ENCODE assay signal across 28 cellular contexts in the genomic region with DNA sequence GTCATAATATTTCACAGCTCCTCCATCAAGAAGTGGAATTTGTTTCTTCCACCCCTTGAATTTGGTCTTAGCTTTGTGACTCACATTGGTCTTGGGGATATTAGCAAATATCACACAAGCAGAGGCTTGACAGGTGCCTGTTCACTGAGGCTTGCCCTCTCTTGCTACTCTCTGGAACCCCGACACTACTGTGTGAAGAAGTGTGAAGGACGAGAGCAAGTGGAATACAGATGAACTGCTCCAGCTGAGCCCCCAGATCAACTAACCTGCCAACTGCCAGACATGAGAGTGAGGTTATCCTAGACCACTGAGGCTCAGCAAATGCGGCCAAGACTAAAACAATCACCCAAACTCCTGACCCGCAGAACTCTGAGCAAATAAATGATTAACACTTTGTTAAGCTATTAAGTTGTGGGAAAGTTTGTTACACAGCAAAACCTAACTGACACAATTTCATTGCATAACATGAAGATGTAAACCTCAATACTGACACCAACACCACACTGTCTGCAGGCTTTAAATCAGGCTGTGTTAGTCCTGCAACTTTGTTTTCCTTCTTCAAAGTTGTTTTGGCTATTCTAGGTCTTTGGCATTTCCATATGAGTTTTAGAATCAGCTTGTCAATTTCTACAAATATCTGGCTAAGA.
"Had no signal": no experiment of that assay in that cellular context is flagged by ENCODE, and none has a peak within 500 bp of the region (broad histone marks: within the 10 kb centered on the region; RNA-seq: fewer than 3 reads in every experiment).

No MANE protein-coding gene starts in this region.

- H3K27me3 ChIP-seq: esophagus squamous epithelium, ovary, suprapubic skin, tibial artery, upper lobe of right lung had no signal

- H3K36me3 Mint-ChIP-seq: activated CD4-positive, alpha-beta memory T cell treated with anti-CD3 and anti-CD28 coated beads for 36 hours; naive B cell had no signal

- H3K4me1 Mint-ChIP-seq: activated CD4-positive, alpha-beta T cell treated with anti-CD3 and anti-CD28 coated beads, Interleukin-2, amount 10 ng/mL, durations not matched to agents 24 days and 14 days; central memory CD8-positive, alpha-beta T cell; naive B cell had no signal

- H3K27ac Mint-ChIP-seq: activated CD4-positive, alpha-beta memory T cell treated with anti-CD3 and anti-CD28 coated beads for 36 hours; activated CD4-positive, alpha-beta T cell treated with anti-CD3 and anti-CD28 coated beads, Interleukin-2, amount 10 ng/mL, durations not matched to agents 24 days and 14 days; dendritic cell treated with granulocyte-macrophage colony-stimulating factor and Interleukin-4, amounts not matched to agents 40 ng/mL and 50 ng/mL, for 4 days; naive B cell; T-helper 1 cell treated with Interleukin-12 subunit alpha and Interleukin-12 subunit beta and Interleukin-4 antibody, amounts not matched to agents 30 μg/mL and 1 μg/mL, for 36 hours had no signal

- H3K4me1 ChIP-seq: prostate gland, suprapubic skin, upper lobe of right lung had no signal

- H3K9me3 Mint-ChIP-seq: activated CD4-positive, alpha-beta memory T cell treated with anti-CD3 and anti-CD28 coated beads for 36 hours; activated CD4-positive, alpha-beta T cell treated with anti-CD3 and anti-CD28 coated beads, Interleukin-2, amount 10 ng/mL, durations not matched to agents 24 days and 14 days; central memory CD8-positive, alpha-beta T cell; dendritic cell treated with granulocyte-macrophage colony-stimulating factor and Interleukin-4, amounts not matched to agents 40 ng/mL and 50 ng/mL, for 4 days; naive B cell; T-helper 1 cell treated with Interleukin-12 subunit alpha and Interleukin-12 subunit beta and Interleukin-4 antibody, amounts not matched to agents 30 μg/mL and 1 μg/mL, for 36 hours had no signal

- H3K27me3 Mint-ChIP-seq: dendritic cell treated with granulocyte-macrophage colony-stimulating factor and Interleukin-4, amounts not matched to agents 40 ng/mL and 50 ng/mL, for 4 days; naive B cell had no signal

- H3K4me3 ChIP-seq: esophagus squamous epithelium, left ventricle myocardium inferior, ovary, prostate gland, suprapubic skin, tibial artery, upper lobe of right lung had no signal

- H3K9me3 ChIP-seq: esophagus squamous epithelium, left ventricle myocardium inferior, ovary, prostate gland, suprapubic skin, tibial artery, upper lobe of right lung had no signal

- H3K27ac ChIP-seq: esophagus squamous epithelium, left ventricle myocardium inferior, ovary, prostate gland, suprapubic skin, tibial artery, upper lobe of right lung, WERI-Rb-1 had no signal

- DNase-seq: activated CD4-positive, alpha-beta memory T cell treated with anti-CD3 and anti-CD28 coated beads for 36 hours; activated CD4-positive, alpha-beta T cell treated with anti-CD3 and anti-CD28 coated beads, Interleukin-2, amount 10 ng/mL, durations not matched to agents 24 days and 14 days; activated CD4-positive, CD25-positive, alpha-beta regulatory T cell treated with anti-CD3 and anti-CD28 coated beads, Interleukin-2, amount 50 U/mL, for 72 hours; activated CD8-positive, alpha-beta memory T cell treated with anti-CD3 and anti-CD28 coated beads, Interleukin-2, amount 50 U/mL, for 4 hours; activated gamma-delta T cell treated with Interleukin-2 at 50 U/mL for 16 hours; activated naive CD4-positive, alpha-beta T cell treated with anti-CD3 and anti-CD28 coated beads, Interleukin-2, amount 50 U/mL, for 16 hours; activated T-cell treated with anti-CD3 and anti-CD28 coated beads, Interleukin-2, amount 50 U/mL, for 1 hour; amniotic stem cell; esophagus squamous epithelium; foreskin melanocyte; left ventricle myocardium inferior; mammary epithelial cell; naive B cell; ovary; stimulated activated CD4-positive, alpha-beta T cell treated with anti-CD3 and anti-CD28 coated beads, Interleukin-15, amount 100 ng/mL, for 24 hours; stimulated activated CD4-positive, alpha-beta T cell treated with anti-CD3 and anti-CD28 coated beads, Interleukin-2, amount 100 ng/mL, for 24 hours; stimulated activated naive CD4-positive, alpha-beta T cell; T-helper 9 cell; tibial artery; upper lobe of right lung; WERI-Rb-1 had no signal

- H3K36me3 ChIP-seq: esophagus squamous epithelium, left ventricle myocardium inferior, ovary, prostate gland, suprapubic skin, tibial artery, upper lobe of right lung, WERI-Rb-1 had no signal

- ATAC-seq: upper lobe of right lung had no signal

- FAIRE-seq: islet of Langerhans, TTC549 had no signal

- H3K4me3 Mint-ChIP-seq: activated CD4-positive, alpha-beta memory T cell treated with anti-CD3 and anti-CD28 coated beads for 36 hours; activated CD4-positive, alpha-beta T cell treated with anti-CD3 and anti-CD28 coated beads, Interleukin-2, amount 10 ng/mL, durations not matched to agents 24 days and 14 days; central memory CD8-positive, alpha-beta T cell; dendritic cell treated with granulocyte-macrophage colony-stimulating factor and Interleukin-4, amounts not matched to agents 40 ng/mL and 50 ng/mL, for 4 days; naive B cell; T-helper 1 cell treated with Interleukin-12 subunit alpha and Interleukin-12 subunit beta and Interleukin-4 antibody, amounts not matched to agents 30 μg/mL and 1 μg/mL, for 36 hours had no signal
